In the genomic region with DNA sequence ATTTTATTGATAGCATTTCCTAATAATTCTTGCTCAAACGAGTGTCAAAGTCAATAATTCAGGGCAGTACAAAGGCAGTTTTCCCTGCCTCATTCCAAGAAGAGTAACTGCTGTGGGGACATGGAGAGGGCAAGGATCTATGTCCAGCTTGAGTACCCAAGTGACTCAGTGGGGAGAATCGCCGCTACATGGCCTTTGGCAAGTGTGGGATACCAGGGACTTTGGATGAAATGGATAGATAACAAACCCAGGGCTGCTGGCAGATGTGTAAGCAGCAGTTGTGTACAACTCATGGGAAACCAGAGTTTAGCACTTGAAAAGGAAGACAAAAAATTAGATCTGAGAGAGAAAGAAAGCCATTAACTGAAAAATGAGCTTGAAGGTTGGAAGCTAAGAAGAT, we compare ENCODE assay signal across 37 cellular contexts.
DNase-seq lines count a peak whose midpoint lies in the region; ATAC-seq, FAIRE-seq and TF ChIP-seq lines count a peak whose summit lies in the region.
"Had no signal": no experiment of that assay in that cellular context is flagged by ENCODE, and none has a peak within 500 bp of the region (broad histone marks: within the 10 kb centered on the region; RNA-seq: fewer than 3 reads in every experiment).

No MANE protein-coding gene starts in this region.

- no peak overlapping the region for H4K91ac ChIP-seq in trophoblast cell (ENCODE audit: low read depth, low read length)

- no peaks in the 10 kb centered on the region for H4K20me1 ChIP-seq in astrocyte (ENCODE audit: insufficient read depth, low read length)
- H4K20me1 ChIP-seq in smooth muscle cell (ENCODE audit: low read depth) = no peaks in the 10 kb centered on the region
- H4K20me1 ChIP-seq: BLaER1; BLaER1 treated with 17β-estradiol and CSF1 and Interleukin-3, amounts not matched to agents 10 nM and 100 nM had no signal

- WGBS in trophoblast cell (ENCODE audit: extremely low coverage, insufficient coverage, insufficient read length) = no CpG with 5 or more reads among the region's 3 CpGs
- 90% methylated on average over 3 of the region's 3 CpGs for WGBS in smooth muscle cell (ENCODE audit: low lambda C conversion rate)

- no peak overlapping the region for H3K14ac ChIP-seq in trophoblast cell (ENCODE audit: low read length)

- no peak overlapping the region for H4K12ac ChIP-seq in trophoblast cell (ENCODE audit: low read depth, low read length)

- H3K9me3 ChIP-seq in astrocyte (ENCODE audit: insufficient read depth, low read depth, low read length) (no peaks in the 10 kb centered on the region), trophoblast cell (ENCODE audit: insufficient read depth, low read depth, low read length) (no peaks in the 10 kb centered on the region), smooth muscle cell (replicated peaks; ENCODE audit: low read depth) (no peaks in the 10 kb centered on the region)
- H3K9me3 ChIP-seq: A549; BE2C; BLaER1; BLaER1 treated with 17β-estradiol and CSF1 and Interleukin-3, amounts not matched to agents 10 nM and 100 nM; Caco-2 had no signal

- peaks cover 10% of the 10 kb centered on the region for H3K4me1 Mint-ChIP-seq in astrocyte (ENCODE audit: low read depth, unreplicated experiment)
- H3K4me1 Mint-ChIP-seq in effector memory CD8-positive, alpha-beta T cell (ENCODE audit: low read depth in 2 of 2) = no peaks in the 10 kb centered on the region
- H3K4me1 Mint-ChIP-seq in activated CD4-positive, alpha-beta T cell treated with anti-CD3 and anti-CD28 coated beads, Interleukin-2, amount 10 ng/mL, durations not matched to agents 24 days and 14 days = no peaks in the 10 kb centered on the region
- H3K4me1 Mint-ChIP-seq: B cell; CD14-positive monocyte; CD4-positive, alpha-beta memory T cell; CD4-positive, CD25-positive, alpha-beta regulatory T cell; CD8-positive, alpha-beta memory T cell had no signal

- no peak overlapping the region for H2BK5ac ChIP-seq in trophoblast cell (ENCODE audit: low read depth, low read length, poor library complexity)

- no peak for FAIRE-seq in astrocyte (lab: Jason Lieb, UNC)
- FAIRE-seq: A204.1, A549, D721Med had no signal

- no peak overlapping the region for H2AFZ ChIP-seq in astrocyte (ENCODE audit: low read depth, low read length)
- H2AFZ ChIP-seq in trophoblast cell (ENCODE audit: insufficient read depth, low read length, poor library complexity) = no peak overlapping the region
- no peak overlapping the region for H2AFZ ChIP-seq in smooth muscle cell (ENCODE audit: low read depth)

- H3K4me3 Mint-ChIP-seq in astrocyte (ENCODE audit: unreplicated experiment) = no peak overlapping the region
- no peak overlapping the region for H3K4me3 Mint-ChIP-seq in effector memory CD8-positive, alpha-beta T cell
- H3K4me3 Mint-ChIP-seq in activated CD4-positive, alpha-beta T cell treated with anti-CD3 and anti-CD28 coated beads, Interleukin-2, amount 10 ng/mL, durations not matched to agents 24 days and 14 days = no peak overlapping the region
- H3K4me3 Mint-ChIP-seq: B cell; CD14-positive monocyte; CD4-positive, alpha-beta T cell; CD4-positive, CD25-positive, alpha-beta regulatory T cell; CD8-positive, alpha-beta memory T cell; CD8-positive, alpha-beta T cell had no signal

- no peak for TF ChIP-seq CTCF in astrocyte (IDR thresholded peaks at IDR 0.05; ENCODE audit: insufficient read depth, low read depth, low read length)
- TF ChIP-seq CTCF in coronary artery (IDR thresholded peaks at IDR 0.05) = no peak
- no peak for TF ChIP-seq CTCF in smooth muscle cell (IDR thresholded peaks at IDR 0.05; ENCODE audit: borderline replicate concordance, insufficient read depth, poor library complexity, severe bottlenecking)

- H3K4me1 ChIP-seq in astrocyte (ENCODE audit: insufficient read depth, low read length) (no peaks in the 10 kb centered on the region), trophoblast cell (ENCODE audit: control insufficient read depth in 1 of 2, insufficient read depth in 2 of 2, low read length in 2 of 2) (no peaks in the 10 kb centered on the region), smooth muscle cell (ENCODE audit: low read depth) (no peaks in the 10 kb centered on the region)
- H3K4me1 ChIP-seq: A549; BE2C; BLaER1; BLaER1 treated with 17β-estradiol and CSF1 and Interleukin-3, amounts not matched to agents 10 nM and 100 nM; Caco-2 had no signal

- no peaks in the 10 kb centered on the region for H3K27me3 Mint-ChIP-seq in astrocyte (ENCODE audit: low read depth, unreplicated experiment)
- H3K27me3 Mint-ChIP-seq in effector memory CD8-positive, alpha-beta T cell = no peaks in the 10 kb centered on the region
- no peaks in the 10 kb centered on the region for H3K27me3 Mint-ChIP-seq in activated CD4-positive, alpha-beta T cell treated with anti-CD3 and anti-CD28 coated beads, Interleukin-2, amount 10 ng/mL, durations not matched to agents 24 days and 14 days
- H3K27me3 Mint-ChIP-seq: CD4-positive, alpha-beta memory T cell; CD4-positive, alpha-beta T cell; CD4-positive, CD25-positive, alpha-beta regulatory T cell had no signal

- H3K36me3 Mint-ChIP-seq in astrocyte (ENCODE audit: low read depth, unreplicated experiment) = peaks cover 34% of the 10 kb centered on the region
- no peaks in the 10 kb centered on the region for H3K36me3 Mint-ChIP-seq in effector memory CD8-positive, alpha-beta T cell (ENCODE audit: insufficient read depth)
- no peaks in the 10 kb centered on the region for H3K36me3 Mint-ChIP-seq in activated CD4-positive, alpha-beta T cell treated with anti-CD3 and anti-CD28 coated beads, Interleukin-2, amount 10 ng/mL, durations not matched to agents 24 days and 14 days (ENCODE audit: low read depth)
- H3K36me3 Mint-ChIP-seq: CD14-positive monocyte; CD4-positive, alpha-beta memory T cell; CD4-positive, CD25-positive, alpha-beta regulatory T cell; CD8-positive, alpha-beta memory T cell; CD8-positive, alpha-beta T cell had no signal

- intact Hi-C loops in activated CD4-positive, alpha-beta T cell treated with anti-CD3 and anti-CD28 coated beads, Interleukin-2, amount 10 ng/mL, durations not matched to agents 24 days and 14 days (cut with micrococcal nuclease) = no loop called here

- no peak for ATAC-seq in effector memory CD8-positive, alpha-beta T cell (replicated peaks)
- ATAC-seq: A549; CD8-positive, alpha-beta T cell had no signal

- no peak overlapping the region for H2BK12ac ChIP-seq in trophoblast cell (ENCODE audit: low read length)

- H3K9ac ChIP-seq in astrocyte (ENCODE audit: low read length) = no peak overlapping the region
- no peak overlapping the region for H3K9ac ChIP-seq in trophoblast cell (ENCODE audit: low read length)
- no peak overlapping the region for H3K9ac ChIP-seq in smooth muscle cell (ENCODE audit: low read depth)
- H3K9ac ChIP-seq: BLaER1; BLaER1 treated with 17β-estradiol and CSF1 and Interleukin-3, amounts not matched to agents 10 nM and 100 nM had no signal

- H3K4me2 ChIP-seq in astrocyte (ENCODE audit: low read length) (no peak overlapping the region), trophoblast cell (ENCODE audit: low read length) (no peak overlapping the region), smooth muscle cell (no peak overlapping the region)
- H3K4me2 ChIP-seq: A549; BLaER1; BLaER1 treated with 17β-estradiol and CSF1 and Interleukin-3, amounts not matched to agents 10 nM and 100 nM had no signal

- H3K27ac ChIP-seq in astrocyte (ENCODE audit: low read depth, low read length) (no peak overlapping the region), coronary artery (no peak overlapping the region), trophoblast cell (ENCODE audit: low read depth, low read length) (no peak overlapping the region), smooth muscle cell (ENCODE audit: low read depth) (no peak overlapping the region)
- H3K27ac ChIP-seq: 22Rv1; A549; BLaER1; BLaER1 treated with 17β-estradiol and CSF1 and Interleukin-3, amounts not matched to agents 10 nM and 100 nM; C4-2B had no signal

- no peaks in the 10 kb centered on the region for H3K79me1 ChIP-seq in trophoblast cell (ENCODE audit: low read length)

- H3K23ac ChIP-seq in trophoblast cell (ENCODE audit: low read length) = no peak overlapping the region

- peak; percentile 53 for DNase-seq in RPMI7951 (ENCODE audit: low read depth)
- DNase-seq in astrocyte (ENCODE audit: low read depth) = no peak
- peak; percentile 7 for DNase-seq in coronary artery (ENCODE audit: low spot score)
- peak; percentile 62 to 69 for DNase-seq in trophoblast cell
- DNase-seq in activated CD8-positive, alpha-beta memory T cell treated with anti-CD3 and anti-CD28 coated beads, Interleukin-2, amount 50 U/mL, for 4 hours = no peak
- DNase-seq in smooth muscle cell (lab: John Stamatoyannopoulos, UW; ENCODE audit: unreplicated experiment) = no peak
- DNase-seq in effector memory CD8-positive, alpha-beta T cell = no peak
- no peak for DNase-seq in activated CD4-positive, alpha-beta T cell treated with anti-CD3 and anti-CD28 coated beads, Interleukin-2, amount 10 ng/mL, durations not matched to agents 24 days and 14 days
- DNase-seq: 8988T; ACHN; AML-193; BE2C; C1 segment of cervical spinal cord; Caco-2; Calu3; CD4-positive, alpha-beta memory T cell; CD4-positive, alpha-beta T cell; CD4-positive, CD25-positive, alpha-beta regulatory T cell; CD8-positive, alpha-beta memory T cell; CD8-positive, alpha-beta T cell; COR-L47; DMS 273 treated with DMSO at 0.1 percent for 48 hours; DMS153; DMS53; DMS79; DMS79 treated with DMSO at 0.1 percent for 48 hours; DND-41; EL had no signal

- peaks cover 2% of the 10 kb centered on the region for H3K9me3 Mint-ChIP-seq in astrocyte (ENCODE audit: unreplicated experiment)
- peaks cover 0 to 15% of the 10 kb centered on the region in 2 donors for H3K9me3 Mint-ChIP-seq in effector memory CD8-positive, alpha-beta T cell
- H3K9me3 Mint-ChIP-seq in activated CD4-positive, alpha-beta T cell treated with anti-CD3 and anti-CD28 coated beads, Interleukin-2, amount 10 ng/mL, durations not matched to agents 24 days and 14 days = no peaks in the 10 kb centered on the region
- H3K9me3 Mint-ChIP-seq: CD4-positive, alpha-beta T cell; CD8-positive, alpha-beta T cell had no signal

- H3K4me3 ChIP-seq in astrocyte (ENCODE audit: insufficient read depth, low read depth, low read length) (no peak overlapping the region), coronary artery (no peak overlapping the region), trophoblast cell (ENCODE audit: low read depth, low read length) (no peak overlapping the region), smooth muscle cell (no peak overlapping the region)
- H3K4me3 ChIP-seq: A549; BLaER1; BLaER1 treated with 17β-estradiol and CSF1 and Interleukin-3, amounts not matched to agents 10 nM and 100 nM had no signal

- no peak overlapping the region for H2BK120ac ChIP-seq in trophoblast cell (ENCODE audit: insufficient read depth, low read length, poor library complexity)

- H3K79me2 ChIP-seq in astrocyte (ENCODE audit: insufficient read depth, low read length) (no peaks in the 10 kb centered on the region), trophoblast cell (ENCODE audit: control insufficient read depth, insufficient read depth, low read length, poor library complexity) (no peaks in the 10 kb centered on the region), smooth muscle cell (ENCODE audit: low read depth) (no peaks in the 10 kb centered on the region)

- H3K27me3 ChIP-seq in astrocyte (ENCODE audit: insufficient read depth, low read length) (no peaks in the 10 kb centered on the region), trophoblast cell (ENCODE audit: insufficient read depth, low read length) (no peaks in the 10 kb centered on the region), smooth muscle cell (ENCODE audit: low read depth) (no peaks in the 10 kb centered on the region)
- H3K27me3 ChIP-seq: BE2C; BLaER1; BLaER1 treated with 17β-estradiol and CSF1 and Interleukin-3, amounts not matched to agents 10 nM and 100 nM had no signal

- H3K18ac ChIP-seq in trophoblast cell (ENCODE audit: low read length) = no peak overlapping the region

- peak overlapping the region; percentile 8 for H3K27ac Mint-ChIP-seq in astrocyte (ENCODE audit: unreplicated experiment)
- no peak overlapping the region for H3K27ac Mint-ChIP-seq in effector memory CD8-positive, alpha-beta T cell
- H3K27ac Mint-ChIP-seq in activated CD4-positive, alpha-beta T cell treated with anti-CD3 and anti-CD28 coated beads, Interleukin-2, amount 10 ng/mL, durations not matched to agents 24 days and 14 days = no peak overlapping the region
- H3K27ac Mint-ChIP-seq: B cell; CD14-positive monocyte; CD4-positive, alpha-beta memory T cell; CD4-positive, alpha-beta T cell; CD4-positive, CD25-positive, alpha-beta regulatory T cell; CD8-positive, alpha-beta memory T cell; CD8-positive, alpha-beta T cell had no signal

- no peak overlapping the region for H4K8ac ChIP-seq in trophoblast cell (ENCODE audit: low read depth, low read length)

- no peak overlapping the region for H2AK5ac ChIP-seq in trophoblast cell (ENCODE audit: low read length)

- H3K36me3 ChIP-seq in astrocyte (ENCODE audit: insufficient read depth, low read length) (no peaks in the 10 kb centered on the region), trophoblast cell (ENCODE audit: control insufficient read depth in 1 of 2, insufficient read depth in 2 of 2, low read length in 2 of 2) (peaks cover 0 to 3% of the 10 kb centered on the region in 2 experiments), smooth muscle cell (ENCODE audit: low read depth) (no peaks in the 10 kb centered on the region)
- H3K36me3 ChIP-seq: BE2C; BLaER1; BLaER1 treated with 17β-estradiol and CSF1 and Interleukin-3, amounts not matched to agents 10 nM and 100 nM had no signal

- no peak overlapping the region for H3K4ac ChIP-seq in trophoblast cell (ENCODE audit: low read depth, low read length)

- no peaks in the 10 kb centered on the region for H3F3A ChIP-seq in smooth muscle cell (ENCODE audit: low read depth)

Comparison
In these comparisons a context has a peak if more than half of its experiments do, and no peak if none do; other contexts are left out.
1. DNase-seq: peak in RPMI7951 (single experiment), coronary artery (single experiment) and trophoblast cell (2 of 2); none in astrocyte (single experiment), activated CD8-positive, alpha-beta memory T cell treated with anti-CD3 and anti-CD28 coated beads, Interleukin-2, amount 50 U/mL, for 4 hours (single experiment), smooth muscle cell (single experiment), effector memory CD8-positive, alpha-beta T cell (0 of 3) and activated CD4-positive, alpha-beta T cell treated with anti-CD3 and anti-CD28 coated beads, Interleukin-2, amount 10 ng/mL, durations not matched to agents 24 days and 14 days (single experiment).